ENCODE assay signal across 8 cellular contexts in genomic region chr7:131188367-131189339, GRCh38.
A peak's percentile ranks its signal among the peaks of the same experiment; 100 is the strongest.
DNase-seq lines count a peak whose midpoint lies in the region; ATAC-seq and TF ChIP-seq lines count a peak whose summit lies in the region.

No MANE protein-coding gene starts in this region.

- DNase-seq in NCI-H2171 treated with DMSO at 0.1 percent for 48 hours (lab: John Stamatoyannopoulos, UW) (peak; percentile 20), NCI-H2171 (lab: John Stamatoyannopoulos, UW) (no peak), RWPE2 (ENCODE audit: low spot score) (peak; percentile 95), kidney tubule cell (ENCODE audit: low spot score) (peak; percentile 96), epidermal melanocyte (ENCODE audit: insufficient read length, low spot score) (no peak)
- peak; percentile 81 for DNase-seq in activated effector memory CD4-positive, alpha-beta T cell treated with anti-CD3 and anti-CD28 coated beads, Interleukin-2, amount 50 U/mL, for 16 hours
- peak; percentile 6 to 7 for DNase-seq in stimulated activated CD8-positive, alpha-beta memory T cell treated with anti-CD3 and anti-CD28 coated beads, Interleukin-7, amount 100 ng/mL, for 1 hour (ENCODE audit: low read depth in 2 of 2)

- no peak overlapping the region for H3K4me3 ChIP-seq in RWPE2 (ENCODE audit: severe bottlenecking)

- no peak for TF ChIP-seq CTCF in RWPE2 (IDR thresholded peaks at IDR 0.05; ENCODE audit: poor library complexity, severe bottlenecking)

- H3K9me3 ChIP-seq in RWPE2 (ENCODE audit: severe bottlenecking): peaks cover 4% of the 10 kb centered on the region

- no peaks in the 10 kb centered on the region for H3K27me3 ChIP-seq in RWPE2 (ENCODE audit: insufficient read depth, poor library complexity, severe bottlenecking)

- peak overlapping the region; percentile 88 for H3K27ac ChIP-seq in RWPE2 (ENCODE audit: poor library complexity, severe bottlenecking)

- ATAC-seq in HG02870 (IDR thresholded peaks at IDR 0.05; ENCODE audit: unreplicated experiment): peak; percentile 86
- ATAC-seq in RWPE2 (ENCODE audit: low read depth): peak; percentile 88

- H3K4me1 ChIP-seq in RWPE2 (ENCODE audit: insufficient read depth, poor library complexity, severe bottlenecking): peaks cover 32% of the 10 kb centered on the region

- H3K36me3 ChIP-seq in RWPE2 (ENCODE audit: low read depth): no peaks in the 10 kb centered on the region

Comparison
In these comparisons a context has a peak if more than half of its experiments do, and no peak if none do; other contexts are left out.
1. DNase-seq: peak in NCI-H2171 treated with DMSO at 0.1 percent for 48 hours (single experiment), RWPE2 (single experiment), activated effector memory CD4-positive, alpha-beta T cell treated with anti-CD3 and anti-CD28 coated beads, Interleukin-2, amount 50 U/mL, for 16 hours (single experiment), kidney tubule cell (single experiment) and stimulated activated CD8-positive, alpha-beta memory T cell treated with anti-CD3 and anti-CD28 coated beads, Interleukin-7, amount 100 ng/mL, for 1 hour (2 of 2); none in NCI-H2171 (single experiment) and epidermal melanocyte (single experiment).